In the genomic region with DNA sequence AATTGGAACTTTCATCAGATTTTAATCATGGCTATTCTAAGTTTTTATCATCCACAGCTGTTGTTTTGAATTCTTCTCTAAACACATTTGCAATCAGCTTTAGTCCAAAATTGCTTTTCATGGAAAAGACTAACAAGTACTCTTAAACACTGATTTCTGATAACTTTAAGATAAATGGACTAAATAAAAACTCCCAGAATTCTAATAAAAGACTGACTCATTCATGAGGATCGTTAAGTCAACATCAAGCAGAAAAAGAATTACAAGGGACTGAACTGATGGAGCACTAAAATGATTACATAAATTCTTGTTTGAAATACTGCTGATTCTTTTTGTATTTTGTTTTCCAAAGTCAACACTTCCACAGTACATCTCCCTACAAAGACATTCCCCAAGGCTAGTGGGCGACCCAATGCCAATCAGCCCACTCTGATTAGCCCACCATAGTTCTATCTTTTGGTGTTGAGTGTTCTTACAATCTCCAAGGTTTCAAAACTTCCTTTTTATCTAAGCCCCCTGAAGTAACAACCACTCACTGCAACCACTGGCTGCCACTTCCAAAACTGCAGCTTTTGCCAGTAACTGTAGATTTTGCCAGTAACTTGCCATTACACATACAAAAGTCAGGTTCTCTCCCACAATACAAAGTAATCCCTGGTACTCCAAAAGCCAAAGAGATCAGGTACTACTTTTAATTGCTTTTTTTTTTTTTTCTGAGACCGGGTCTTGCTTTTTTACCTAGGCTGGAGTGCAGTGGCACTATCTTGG, we compare ENCODE assay signal across 25 cellular contexts.
"Had no signal": no experiment of that assay in that cellular context is flagged by ENCODE, and none has a peak within 500 bp of the region (broad histone marks: within the 10 kb centered on the region; RNA-seq: fewer than 3 reads in every experiment).

No MANE protein-coding gene starts in this region.

- H3K36me3 ChIP-seq: adrenal gland, ascending aorta, esophagus squamous epithelium, lower lobe of right lung, sigmoid colon, spleen, upper lobe of right lung had no signal

- H3K36me3 Mint-ChIP-seq: naive B cell, WTC11 had no signal

- H3K4me1 Mint-ChIP-seq: central memory CD8-positive, alpha-beta T cell; naive B cell; neural crest cell had no signal

- DNase-seq: activated CD8-positive, alpha-beta memory T cell treated with anti-CD3 and anti-CD28 coated beads, Interleukin-2, amount 50 U/mL, for 48 hours; activated naive CD4-positive, alpha-beta T cell; activated T-cell treated with anti-CD3 and anti-CD28 coated beads, Interleukin-2, amount 50 U/mL, for 4 hours; adrenal gland; dorsolateral prefrontal cortex; effector memory CD8-positive, alpha-beta T cell; esophagus squamous epithelium; lower lobe of right lung; mesendoderm; naive B cell; occipital lobe; retina; sigmoid colon; spleen; stimulated activated CD4-positive, alpha-beta T cell treated with anti-CD3 and anti-CD28 coated beads, Interleukin-4, amount 100 ng/mL, for 1 hour; stimulated activated naive CD4-positive, alpha-beta T cell; T1000; upper lobe of right lung had no signal

- H3K9me3 ChIP-seq: adrenal gland, esophagus squamous epithelium, lower lobe of right lung, upper lobe of right lung had no signal

- H3K4me1 ChIP-seq: adrenal gland, ascending aorta, esophagus squamous epithelium, lower lobe of right lung, sigmoid colon, spleen, upper lobe of right lung had no signal

- ATAC-seq: activated T-cell treated with anti-CD3 and anti-CD28 coated beads, Interleukin-2, amount 50 U/mL, for 4 hours; effector memory CD8-positive, alpha-beta T cell; left lobe of liver; lower lobe of right lung; upper lobe of right lung; WTC11 had no signal

- H3K27ac Mint-ChIP-seq: activated naive CD8-positive, alpha-beta T cell; activated T-helper 2 cell treated with anti-CD3 and anti-CD28 coated beads, Interferon-gamma antibody, Interleukin-2, Interleukin-4, amounts not matched to agents 10 μg/mL and 5 μg/mL and 100 μg/mL, durations not matched to agents 14 hours and 24 hours and 36 hours; effector memory CD8-positive, alpha-beta T cell; WTC11 had no signal

- H3K9me3 Mint-ChIP-seq: activated T-cell treated with anti-CD3 and anti-CD28 coated beads, Interleukin-2, amount 50 U/mL, for 4 hours; central memory CD8-positive, alpha-beta T cell; effector memory CD8-positive, alpha-beta T cell; neural crest cell had no signal

- H3K27me3 ChIP-seq: adrenal gland, ascending aorta, dorsolateral prefrontal cortex, esophagus squamous epithelium, sigmoid colon, spleen, upper lobe of right lung had no signal

- H3K4me3 ChIP-seq: adrenal gland, ascending aorta, dorsolateral prefrontal cortex, esophagus squamous epithelium, lower lobe of right lung, sigmoid colon, spleen, upper lobe of right lung had no signal

- H3K4me3 Mint-ChIP-seq: activated naive CD8-positive, alpha-beta T cell; activated T-cell treated with anti-CD3 and anti-CD28 coated beads, Interleukin-2, amount 50 U/mL, for 4 hours; central memory CD8-positive, alpha-beta T cell; effector memory CD8-positive, alpha-beta T cell; naive B cell; neural crest cell; WTC11 had no signal

- H3K27me3 Mint-ChIP-seq: activated naive CD8-positive, alpha-beta T cell; central memory CD8-positive, alpha-beta T cell had no signal

- H3K27ac ChIP-seq: adrenal gland, ascending aorta, dorsolateral prefrontal cortex, esophagus squamous epithelium, lower lobe of right lung, sigmoid colon, spleen, upper lobe of right lung had no signal
